In genomic region chr16:4664538-4665418, GRCh38 we compare ENCODE assay signal across 8 cellular contexts. TPM values are rescaled to one million over a fixed set of nuclear protein-coding genes. Genes with fewer than 3 reads are reported as not detected.
DNase-seq lines count a peak whose midpoint lies in the region; ATAC-seq, FAIRE-seq and TF ChIP-seq lines count a peak whose summit lies in the region.

No MANE protein-coding gene starts in this region.

- ATAC-seq in activated naive CD8-positive, alpha-beta T cell treated with anti-CD3 and anti-CD28 coated beads, Interleukin-2, amount 50 U/mL, for 24 hours = peak; percentile 61
- peak; percentile 52 to 62 for ATAC-seq in natural killer cell treated with Interleukin-12 subunit alpha and Interleukin-12 subunit beta and Interleukin-15 and Interleukin-18, amount 100 ng/mL, for 72 hours
- ATAC-seq in GM21423 (IDR thresholded peaks at IDR 0.05; ENCODE audit: unreplicated experiment) = no peak

- peaks cover 55% of the 10 kb centered on the region for H3K4me1 Mint-ChIP-seq in activated naive CD8-positive, alpha-beta T cell treated with anti-CD3 and anti-CD28 coated beads, Interleukin-2, amount 50 U/mL, for 24 hours
- H3K4me1 Mint-ChIP-seq in natural killer cell treated with Interleukin-12 subunit alpha and Interleukin-12 subunit beta and Interleukin-15 and Interleukin-18, amount 100 ng/mL, for 72 hours (ENCODE audit: low read depth in 2 of 2) = peaks cover 17 to 28% of the 10 kb centered on the region in 2 donors

- peaks cover 20% of the 10 kb centered on the region for H3K36me3 Mint-ChIP-seq in activated naive CD8-positive, alpha-beta T cell treated with anti-CD3 and anti-CD28 coated beads, Interleukin-2, amount 50 U/mL, for 24 hours (ENCODE audit: low read depth)
- H3K36me3 Mint-ChIP-seq in natural killer cell treated with Interleukin-12 subunit alpha and Interleukin-12 subunit beta and Interleukin-15 and Interleukin-18, amount 100 ng/mL, for 72 hours = no peaks in the 10 kb centered on the region

- no peaks in the 10 kb centered on the region for H3K9me3 Mint-ChIP-seq in activated naive CD8-positive, alpha-beta T cell treated with anti-CD3 and anti-CD28 coated beads, Interleukin-2, amount 50 U/mL, for 24 hours
- no peaks in the 10 kb centered on the region for H3K9me3 Mint-ChIP-seq in natural killer cell treated with Interleukin-12 subunit alpha and Interleukin-12 subunit beta and Interleukin-15 and Interleukin-18, amount 100 ng/mL, for 72 hours

- H3K27me3 Mint-ChIP-seq in activated naive CD8-positive, alpha-beta T cell treated with anti-CD3 and anti-CD28 coated beads, Interleukin-2, amount 50 U/mL, for 24 hours = no peaks in the 10 kb centered on the region
- no peaks in the 10 kb centered on the region for H3K27me3 Mint-ChIP-seq in natural killer cell treated with Interleukin-12 subunit alpha and Interleukin-12 subunit beta and Interleukin-15 and Interleukin-18, amount 100 ng/mL, for 72 hours

- DNase-seq in GM20000 (ENCODE audit: low spot score) = peak; percentile 64
- peak; percentile 34 to 79 (median 48) for DNase-seq in T-helper 1 cell
- peak; percentile 66 for DNase-seq in activated naive CD8-positive, alpha-beta T cell treated with anti-CD3 and anti-CD28 coated beads, Interleukin-2, amount 50 U/mL, for 24 hours
- no peak for DNase-seq in natural killer cell treated with Interleukin-12 subunit alpha and Interleukin-12 subunit beta and Interleukin-15 and Interleukin-18, amount 100 ng/mL, for 72 hours (ENCODE audit: low spot score)
- DNase-seq in GOT3 (lab: John Stamatoyannopoulos, UW) = no peak
- no peak for DNase-seq in RCC 7860 (ENCODE audit: low spot score)
- DNase-seq in middle frontal gyrus (ENCODE audit: extremely low spot score, low spot score) = no peak

- FAIRE-seq in RCC 7860 (lab: Jason Lieb, UNC) = no peak

- peak overlapping the region; percentile 71 for H3K4me3 Mint-ChIP-seq in activated naive CD8-positive, alpha-beta T cell treated with anti-CD3 and anti-CD28 coated beads, Interleukin-2, amount 50 U/mL, for 24 hours
- peak overlapping the region; percentile 64 for H3K4me3 Mint-ChIP-seq in natural killer cell treated with Interleukin-12 subunit alpha and Interleukin-12 subunit beta and Interleukin-15 and Interleukin-18, amount 100 ng/mL, for 72 hours

- TF ChIP-seq CTCF in GM20000 (IDR thresholded peaks at IDR 0.05; ENCODE audit: extremely low read depth, missing control alignments) = no peak

- H3K27ac Mint-ChIP-seq in activated naive CD8-positive, alpha-beta T cell treated with anti-CD3 and anti-CD28 coated beads, Interleukin-2, amount 50 U/mL, for 24 hours = peak overlapping the region; percentile 91
- H3K27ac Mint-ChIP-seq in natural killer cell treated with Interleukin-12 subunit alpha and Interleukin-12 subunit beta and Interleukin-15 and Interleukin-18, amount 100 ng/mL, for 72 hours = peak overlapping the region; percentile 34 to 71

RNA-seq across cellular contexts. Expression of gene NUDT16L1, which starts 28.6 kb away (rescaled TPM):
- 10 to 100 TPM; 37.3 to 57.0 TPM for total RNA-seq in natural killer cell treated with Interleukin-12 subunit alpha and Interleukin-12 subunit beta and Interleukin-15 and Interleukin-18, amount 100 ng/mL, for 72 hours

RNA-seq across cellular contexts. Expression of gene MGRN1, which starts 40.2 kb away (rescaled TPM):
- 100 to 1,000 TPM in 1 of 2 donors, 10 to 100 TPM in 1; 86.9 to 105 TPM for total RNA-seq in natural killer cell treated with Interleukin-12 subunit alpha and Interleukin-12 subunit beta and Interleukin-15 and Interleukin-18, amount 100 ng/mL, for 72 hours

RNA-seq across cellular contexts. Expression of gene UBALD1, which starts 50.1 kb away (rescaled TPM):
- total RNA-seq in natural killer cell treated with Interleukin-12 subunit alpha and Interleukin-12 subunit beta and Interleukin-15 and Interleukin-18, amount 100 ng/mL, for 72 hours = 10 to 100 TPM; 17.4 to 27.9 TPM

Comparison
In these comparisons a context has a peak if more than half of its experiments do, and no peak if none do; other contexts are left out.
1. DNase-seq: peak in GM20000 (single experiment), T-helper 1 cell (5 of 5) and activated naive CD8-positive, alpha-beta T cell treated with anti-CD3 and anti-CD28 coated beads, Interleukin-2, amount 50 U/mL, for 24 hours (single experiment); none in natural killer cell treated with Interleukin-12 subunit alpha and Interleukin-12 subunit beta and Interleukin-15 and Interleukin-18, amount 100 ng/mL, for 72 hours (single experiment), GOT3 (single experiment), RCC 7860 (single experiment) and middle frontal gyrus (single experiment).